22 cellular contexts compared by ENCODE assay signal in the genomic region with DNA sequence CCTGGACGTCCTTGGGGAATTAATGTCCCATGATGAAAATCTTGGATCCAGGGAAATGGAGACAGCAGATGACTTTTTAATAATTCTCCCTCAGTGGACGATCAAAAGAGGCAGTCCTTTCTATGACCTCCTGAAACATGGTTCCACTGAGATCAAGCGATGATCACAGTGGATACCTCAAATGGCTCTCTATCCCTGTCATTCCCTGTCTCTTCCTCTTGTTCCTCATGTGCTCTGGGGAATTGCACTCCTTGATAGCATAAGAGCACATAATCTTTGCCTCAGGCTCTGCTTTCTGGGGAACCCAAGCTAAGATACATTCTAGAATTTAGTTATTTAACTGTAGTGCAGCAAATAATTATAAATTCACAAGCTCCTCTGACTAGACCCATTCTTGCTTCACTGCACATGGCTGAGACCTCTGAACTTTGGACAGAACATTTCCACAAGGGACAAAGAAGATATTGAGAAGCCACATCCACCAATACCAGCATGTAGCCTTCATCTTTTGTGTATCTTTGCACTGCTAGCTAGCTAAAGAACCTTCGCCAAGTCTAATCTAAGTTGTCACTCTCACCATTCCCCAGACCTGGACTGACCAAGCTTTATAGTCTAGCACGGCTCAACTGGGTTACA.
"Had no signal": no experiment of that assay in that cellular context is flagged by ENCODE, and none has a peak within 500 bp of the region (broad histone marks: within the 10 kb centered on the region; RNA-seq: fewer than 3 reads in every experiment).

No MANE protein-coding gene starts in this region.

- H3K4me1 ChIP-seq: ascending aorta, SJCRH30 had no signal

- H3K4me3 ChIP-seq: ascending aorta, SJCRH30 had no signal

- H3K27me3 ChIP-seq: ascending aorta, SJCRH30 had no signal

- H3K36me3 ChIP-seq: ascending aorta, SJCRH30 had no signal

- H3K9me3 ChIP-seq: ascending aorta, SJCRH30 had no signal

- H3K9me3 Mint-ChIP-seq: T-helper 1 cell treated with Interleukin-12 subunit alpha and Interleukin-12 subunit beta and Interleukin-4 antibody, amounts not matched to agents 30 μg/mL and 1 μg/mL, for 36 hours; WTC11 had no signal

- H3K27ac ChIP-seq: ascending aorta, SJCRH30 had no signal

- DNase-seq: activated CD4-positive, alpha-beta T cell treated with anti-CD3 and anti-CD28 coated beads for 48 hours; activated CD4-positive, alpha-beta T cell treated with anti-CD3 and anti-CD28 coated beads, Interleukin-2, amount 50 U/mL, for 4 hours; activated CD4-positive, CD25-positive, alpha-beta regulatory T cell treated with anti-CD3 and anti-CD28 coated beads, Interleukin-2, amount 50 U/mL, for 72 hours; activated CD8-positive, alpha-beta memory T cell treated with anti-CD3 and anti-CD28 coated beads, Interleukin-2, amount 50 U/mL, for 48 hours; activated CD8-positive, alpha-beta T cell treated with anti-CD3 and anti-CD28 coated beads, Interleukin-2, amount 10 ng/mL, durations not matched to agents 7 days and 5 days; activated naive CD4-positive, alpha-beta T cell treated with anti-CD3 and anti-CD28 coated beads, Interleukin-2, amount 50 U/mL, for 16 hours; activated naive CD8-positive, alpha-beta T cell treated with anti-CD3 and anti-CD28 coated beads, Interleukin-2, amount 10 ng/mL, durations not matched to agents 7 days and 5 days; activated T-cell treated with anti-CD3 and anti-CD28 coated beads, Interleukin-2, amount 50 U/mL, for 1 hour; KBM-7; NCI-H1105; NCI-H1436; NCI-H1694 treated with DMSO at 0.1 percent for 48 hours; NCI-H2029 treated with DMSO at 0.1 percent for 48 hours; NCI-H345; NCI-H510A; NCI-H526 treated with DMSO at 0.1 percent for 48 hours; RPMI8226; SJCRH30 had no signal

- H3K36me3 Mint-ChIP-seq: activated naive CD8-positive, alpha-beta T cell treated with anti-CD3 and anti-CD28 coated beads, Interleukin-2, amount 10 ng/mL, durations not matched to agents 7 days and 5 days; brain; WTC11 had no signal

- H3K4me3 Mint-ChIP-seq: activated CD8-positive, alpha-beta T cell treated with anti-CD3 and anti-CD28 coated beads, Interleukin-2, amount 10 ng/mL, durations not matched to agents 7 days and 5 days; activated naive CD8-positive, alpha-beta T cell treated with anti-CD3 and anti-CD28 coated beads, Interleukin-2, amount 10 ng/mL, durations not matched to agents 7 days and 5 days; brain; T-helper 1 cell treated with Interleukin-12 subunit alpha and Interleukin-12 subunit beta and Interleukin-4 antibody, amounts not matched to agents 30 μg/mL and 1 μg/mL, for 36 hours; WTC11 had no signal

- H3K4me1 Mint-ChIP-seq: activated naive CD8-positive, alpha-beta T cell treated with anti-CD3 and anti-CD28 coated beads, Interleukin-2, amount 10 ng/mL, durations not matched to agents 7 days and 5 days had no signal

- H3K27ac Mint-ChIP-seq: activated CD8-positive, alpha-beta T cell treated with anti-CD3 and anti-CD28 coated beads, Interleukin-2, amount 10 ng/mL, durations not matched to agents 7 days and 5 days; activated naive CD8-positive, alpha-beta T cell treated with anti-CD3 and anti-CD28 coated beads, Interleukin-2, amount 10 ng/mL, durations not matched to agents 7 days and 5 days; T-helper 1 cell treated with Interleukin-12 subunit alpha and Interleukin-12 subunit beta and Interleukin-4 antibody, amounts not matched to agents 30 μg/mL and 1 μg/mL, for 36 hours; WTC11 had no signal
